In the genomic region with DNA sequence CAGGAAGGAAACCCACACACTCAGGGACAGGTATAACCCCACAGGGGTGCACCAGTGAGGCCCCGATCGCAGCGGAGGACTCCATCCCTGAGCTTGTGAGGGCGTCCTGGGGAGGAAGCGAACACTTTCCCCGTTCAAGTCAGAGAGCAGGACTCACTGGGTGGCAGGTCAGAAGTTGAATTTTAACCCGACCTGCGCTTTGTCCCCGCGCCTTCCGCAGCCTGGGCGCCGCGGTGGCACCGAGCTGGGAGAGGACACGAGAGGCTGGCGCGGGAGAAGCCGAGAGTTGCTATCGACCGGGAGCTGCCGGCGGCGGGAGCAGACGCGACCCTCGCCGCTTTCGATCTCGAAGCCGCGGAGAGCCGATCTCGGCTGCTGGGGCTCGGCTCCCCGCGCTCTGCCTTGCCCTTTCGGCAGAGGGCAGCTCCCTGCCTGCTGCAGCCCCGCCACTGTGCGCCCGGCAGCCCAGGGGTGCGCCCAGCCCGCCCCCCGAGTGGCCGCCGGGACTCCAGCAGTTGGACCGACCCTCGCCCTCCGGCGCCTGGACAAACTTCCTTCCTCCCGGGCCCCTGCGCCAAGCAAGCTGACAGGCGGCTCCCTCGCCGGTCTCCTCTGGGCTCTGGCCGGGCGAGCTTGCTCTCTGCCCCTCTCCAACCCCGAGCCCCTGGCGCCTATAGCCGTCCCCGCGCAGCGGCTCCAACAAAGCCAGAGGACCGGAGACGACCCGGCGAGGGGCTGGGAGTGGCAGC, we compare ENCODE assay signal across 1 cellular context.
TF ChIP-seq lines count a peak whose summit lies in the region.

No MANE protein-coding gene starts in this region.

TF ChIP-seq in GM23338, 12 proteins besides CTCF, POLR2A, EP300 and RAD21 (continued from another document):
- TF ChIP-seq, protein P1, sequence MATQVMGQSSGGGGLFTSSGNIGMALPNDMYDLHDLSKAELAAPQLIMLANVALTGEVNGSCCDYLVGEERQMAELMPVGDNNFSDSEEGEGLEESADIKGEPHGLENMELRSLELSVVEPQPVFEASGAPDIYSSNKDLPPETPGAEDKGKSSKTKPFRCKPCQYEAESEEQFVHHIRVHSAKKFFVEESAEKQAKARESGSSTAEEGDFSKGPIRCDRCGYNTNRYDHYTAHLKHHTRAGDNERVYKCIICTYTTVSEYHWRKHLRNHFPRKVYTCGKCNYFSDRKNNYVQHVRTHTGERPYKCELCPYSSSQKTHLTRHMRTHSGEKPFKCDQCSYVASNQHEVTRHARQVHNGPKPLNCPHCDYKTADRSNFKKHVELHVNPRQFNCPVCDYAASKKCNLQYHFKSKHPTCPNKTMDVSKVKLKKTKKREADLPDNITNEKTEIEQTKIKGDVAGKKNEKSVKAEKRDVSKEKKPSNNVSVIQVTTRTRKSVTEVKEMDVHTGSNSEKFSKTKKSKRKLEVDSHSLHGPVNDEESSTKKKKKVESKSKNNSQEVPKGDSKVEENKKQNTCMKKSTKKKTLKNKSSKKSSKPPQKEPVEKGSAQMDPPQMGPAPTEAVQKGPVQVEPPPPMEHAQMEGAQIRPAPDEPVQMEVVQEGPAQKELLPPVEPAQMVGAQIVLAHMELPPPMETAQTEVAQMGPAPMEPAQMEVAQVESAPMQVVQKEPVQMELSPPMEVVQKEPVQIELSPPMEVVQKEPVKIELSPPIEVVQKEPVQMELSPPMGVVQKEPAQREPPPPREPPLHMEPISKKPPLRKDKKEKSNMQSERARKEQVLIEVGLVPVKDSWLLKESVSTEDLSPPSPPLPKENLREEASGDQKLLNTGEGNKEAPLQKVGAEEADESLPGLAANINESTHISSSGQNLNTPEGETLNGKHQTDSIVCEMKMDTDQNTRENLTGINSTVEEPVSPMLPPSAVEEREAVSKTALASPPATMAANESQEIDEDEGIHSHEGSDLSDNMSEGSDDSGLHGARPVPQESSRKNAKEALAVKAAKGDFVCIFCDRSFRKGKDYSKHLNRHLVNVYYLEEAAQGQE (IDR thresholded peaks at IDR 0.05; ENCODE audit: unreplicated experiment) = no peak
- TF ChIP-seq, protein P2, sequence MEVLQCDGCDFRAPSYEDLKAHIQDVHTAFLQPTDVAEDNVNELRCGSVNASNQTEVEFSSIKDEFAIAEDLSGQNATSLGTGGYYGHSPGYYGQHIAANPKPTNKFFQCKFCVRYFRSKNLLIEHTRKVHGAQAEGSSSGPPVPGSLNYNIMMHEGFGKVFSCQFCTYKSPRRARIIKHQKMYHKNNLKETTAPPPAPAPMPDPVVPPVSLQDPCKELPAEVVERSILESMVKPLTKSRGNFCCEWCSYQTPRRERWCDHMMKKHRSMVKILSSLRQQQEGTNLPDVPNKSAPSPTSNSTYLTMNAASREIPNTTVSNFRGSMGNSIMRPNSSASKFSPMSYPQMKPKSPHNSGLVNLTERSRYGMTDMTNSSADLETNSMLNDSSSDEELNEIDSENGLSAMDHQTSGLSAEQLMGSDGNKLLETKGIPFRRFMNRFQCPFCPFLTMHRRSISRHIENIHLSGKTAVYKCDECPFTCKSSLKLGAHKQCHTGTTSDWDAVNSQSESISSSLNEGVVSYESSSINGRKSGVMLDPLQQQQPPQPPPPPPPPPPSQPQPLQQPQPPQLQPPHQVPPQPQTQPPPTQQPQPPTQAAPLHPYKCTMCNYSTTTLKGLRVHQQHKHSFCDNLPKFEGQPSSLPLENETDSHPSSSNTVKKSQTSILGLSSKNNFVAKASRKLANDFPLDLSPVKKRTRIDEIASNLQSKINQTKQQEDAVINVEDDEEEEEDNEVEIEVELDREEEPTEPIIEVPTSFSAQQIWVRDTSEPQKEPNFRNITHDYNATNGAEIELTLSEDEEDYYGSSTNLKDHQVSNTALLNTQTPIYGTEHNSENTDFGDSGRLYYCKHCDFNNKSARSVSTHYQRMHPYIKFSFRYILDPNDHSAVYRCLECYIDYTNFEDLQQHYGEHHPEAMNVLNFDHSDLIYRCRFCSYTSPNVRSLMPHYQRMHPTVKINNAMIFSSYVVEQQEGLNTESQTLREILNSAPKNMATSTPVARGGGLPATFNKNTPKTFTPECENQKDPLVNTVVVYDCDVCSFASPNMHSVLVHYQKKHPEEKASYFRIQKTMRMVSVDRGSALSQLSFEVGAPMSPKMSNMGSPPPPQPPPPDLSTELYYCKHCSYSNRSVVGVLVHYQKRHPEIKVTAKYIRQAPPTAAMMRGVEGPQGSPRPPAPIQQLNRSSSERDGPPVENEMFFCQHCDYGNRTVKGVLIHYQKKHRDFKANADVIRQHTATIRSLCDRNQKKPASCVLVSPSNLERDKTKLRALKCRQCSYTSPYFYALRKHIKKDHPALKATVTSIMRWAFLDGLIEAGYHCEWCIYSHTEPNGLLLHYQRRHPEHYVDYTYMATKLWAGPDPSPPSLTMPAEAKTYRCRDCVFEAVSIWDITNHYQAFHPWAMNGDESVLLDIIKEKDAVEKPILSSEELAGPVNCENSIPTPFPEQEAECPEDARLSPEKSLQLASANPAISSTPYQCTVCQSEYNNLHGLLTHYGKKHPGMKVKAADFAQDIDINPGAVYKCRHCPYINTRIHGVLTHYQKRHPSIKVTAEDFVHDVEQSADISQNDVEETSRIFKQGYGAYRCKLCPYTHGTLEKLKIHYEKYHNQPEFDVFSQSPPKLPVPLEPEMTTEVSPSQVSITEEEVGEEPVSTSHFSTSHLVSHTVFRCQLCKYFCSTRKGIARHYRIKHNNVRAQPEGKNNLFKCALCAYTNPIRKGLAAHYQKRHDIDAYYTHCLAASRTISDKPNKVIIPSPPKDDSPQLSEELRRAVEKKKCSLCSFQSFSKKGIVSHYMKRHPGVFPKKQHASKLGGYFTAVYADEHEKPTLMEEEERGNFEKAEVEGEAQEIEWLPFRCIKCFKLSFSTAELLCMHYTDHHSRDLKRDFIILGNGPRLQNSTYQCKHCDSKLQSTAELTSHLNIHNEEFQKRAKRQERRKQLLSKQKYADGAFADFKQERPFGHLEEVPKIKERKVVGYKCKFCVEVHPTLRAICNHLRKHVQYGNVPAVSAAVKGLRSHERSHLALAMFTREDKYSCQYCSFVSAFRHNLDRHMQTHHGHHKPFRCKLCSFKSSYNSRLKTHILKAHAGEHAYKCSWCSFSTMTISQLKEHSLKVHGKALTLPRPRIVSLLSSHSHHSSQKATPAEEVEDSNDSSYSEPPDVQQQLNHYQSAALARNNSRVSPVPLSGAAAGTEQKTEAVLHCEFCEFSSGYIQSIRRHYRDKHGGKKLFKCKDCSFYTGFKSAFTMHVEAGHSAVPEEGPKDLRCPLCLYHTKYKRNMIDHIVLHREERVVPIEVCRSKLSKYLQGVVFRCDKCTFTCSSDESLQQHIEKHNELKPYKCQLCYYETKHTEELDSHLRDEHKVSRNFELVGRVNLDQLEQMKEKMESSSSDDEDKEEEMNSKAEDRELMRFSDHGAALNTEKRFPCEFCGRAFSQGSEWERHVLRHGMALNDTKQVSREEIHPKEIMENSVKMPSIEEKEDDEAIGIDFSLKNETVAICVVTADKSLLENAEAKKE (CRISPR knock-in tag; IDR thresholded peaks at IDR 0.05) = no peak
- TF ChIP-seq ZNF331 (CRISPR knock-in tag; IDR thresholded peaks at IDR 0.05; ENCODE audit: low read depth) = no peak
- TF ChIP-seq, protein P3, sequence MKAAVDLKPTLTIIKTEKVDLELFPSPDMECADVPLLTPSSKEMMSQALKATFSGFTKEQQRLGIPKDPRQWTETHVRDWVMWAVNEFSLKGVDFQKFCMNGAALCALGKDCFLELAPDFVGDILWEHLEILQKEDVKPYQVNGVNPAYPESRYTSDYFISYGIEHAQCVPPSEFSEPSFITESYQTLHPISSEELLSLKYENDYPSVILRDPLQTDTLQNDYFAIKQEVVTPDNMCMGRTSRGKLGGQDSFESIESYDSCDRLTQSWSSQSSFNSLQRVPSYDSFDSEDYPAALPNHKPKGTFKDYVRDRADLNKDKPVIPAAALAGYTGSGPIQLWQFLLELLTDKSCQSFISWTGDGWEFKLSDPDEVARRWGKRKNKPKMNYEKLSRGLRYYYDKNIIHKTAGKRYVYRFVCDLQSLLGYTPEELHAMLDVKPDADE (IDR thresholded peaks at IDR 0.05) = no peak
- TF ChIP-seq POLR2AphosphoS5 (IDR thresholded peaks at IDR 0.05; ENCODE audit: low read depth) = no peak
- no peak for TF ChIP-seq CREB1 (CRISPR knock-in tag; IDR thresholded peaks at IDR 0.05; ENCODE audit: low read depth)
